1 cellular context compared by ENCODE assay signal in genomic region chr6:33248643-33248931, GRCh38.
TF ChIP-seq lines count a peak whose summit lies in the region.

No MANE protein-coding gene starts in this region.

TF ChIP-seq in K562, 482 proteins besides CTCF, POLR2A, EP300 and RAD21 (continued from another document and continues in another):
- TF ChIP-seq IRF1 (CRISPR knock-in tag; IDR thresholded peaks at IDR 0.05; ENCODE audit: borderline replicate concordance) (no peak), HDAC2 (IDR thresholded peaks at IDR 0.05) (no peak), MEF2D (tag; conservative IDR thresholded peaks at IDR 0.05; ENCODE audit: low read depth) (no peak), TCF7L2 (IDR thresholded peaks at IDR 0.05; ENCODE audit: low read depth, low read length) (no peak), UBTF (IDR thresholded peaks at IDR 0.05; ENCODE audit: borderline replicate concordance in 1 of 2, low read depth in 2 of 2, low read length in 2 of 2) (no peak), NCOR1 (IDR thresholded peaks at IDR 0.05) (no peak), ZNF274 (IDR thresholded peaks at IDR 0.05; ENCODE audit: borderline replicate concordance, low read depth, low read length) (no peak), MXD1 (CRISPR knock-in tag; IDR thresholded peaks at IDR 0.05; ENCODE audit: borderline replicate concordance, poor library complexity, severe bottlenecking) (no peak), E2F3 (CRISPR knock-in tag; IDR thresholded peaks at IDR 0.05) (no peak; the same call in 1 of the 2 replicates), KAT8 (IDR thresholded peaks at IDR 0.05; ENCODE audit: low read depth) (no peak), ZFP36 (IDR thresholded peaks at IDR 0.05; ENCODE audit: low read depth, low read length, partially characterized antibody) (no peak), ZNF431 (CRISPR knock-in tag; IDR thresholded peaks at IDR 0.05) (no peak), RBM39 (optimal IDR thresholded peaks at IDR 0.05; ENCODE audit: low read depth, low read length) (no peak), CEBPB (tag; IDR thresholded peaks at IDR 0.05) (no peak), RBM15 (IDR thresholded peaks at IDR 0.05; ENCODE audit: insufficient read depth, low read length) (no peak), ZNF232 (CRISPR knock-in tag; IDR thresholded peaks at IDR 0.05) (no peak), HIVEP1 (CRISPR knock-in tag; IDR thresholded peaks at IDR 0.05) (no peak), TAF9B (IDR thresholded peaks at IDR 0.05; ENCODE audit: partially characterized antibody) (no peak), ZNF785 (CRISPR knock-in tag; IDR thresholded peaks at IDR 0.05) (no peak), NFIX (CRISPR knock-in tag; IDR thresholded peaks at IDR 0.05; ENCODE audit: low read depth) (no peak), DNMT1 (IDR thresholded peaks at IDR 0.05) (no peak), ESRRA (IDR thresholded peaks at IDR 0.05; ENCODE audit: borderline replicate concordance, low read depth) (no peak), FOXJ2 (tag; IDR thresholded peaks at IDR 0.05) (no peak; the same call in 1 of the 2 replicates), MAX (CRISPR knock-in tag; IDR thresholded peaks at IDR 0.05) (peak; percentile 45; the same call in 1 of the 2 replicates), POU5F1 (IDR thresholded peaks at IDR 0.05; ENCODE audit: borderline replicate concordance, low read depth, low read length, partially characterized antibody) (no peak), NRF1 (conservative IDR thresholded peaks at IDR 0.05 in 1 of 2, IDR thresholded peaks at IDR 0.05 in 1 of 2) (no peak), TRIM24 (IDR thresholded peaks at IDR 0.05) (no peak), ZNF780A (CRISPR knock-in tag; IDR thresholded peaks at IDR 0.05) (no peak), ZFP30 (CRISPR knock-in tag; IDR thresholded peaks at IDR 0.05; ENCODE audit: borderline replicate concordance) (no peak), GTF2F1 (IDR thresholded peaks at IDR 0.05; ENCODE audit: low read depth, low read length) (no peak), RBM14 (IDR thresholded peaks at IDR 0.05; ENCODE audit: borderline replicate concordance, insufficient read depth, low read depth, low read length) (no peak), ETS2 (tag; IDR thresholded peaks at IDR 0.05; ENCODE audit: borderline replicate concordance, poor library complexity, severe bottlenecking) (no peak), ZNF592 (IDR thresholded peaks at IDR 0.05) (peak; percentile 57; the same call in 1 of the 2 replicates), ETV6 (IDR thresholded peaks at IDR 0.05; ENCODE audit: borderline replicate concordance in 1 of 2, low read depth in 2 of 2, low read length in 1 of 2) (no peak), ETV6 (CRISPR knock-in tag; IDR thresholded peaks at IDR 0.05; ENCODE audit: borderline replicate concordance) (no peak), CBFA2T2 (conservative IDR thresholded peaks at IDR 0.05) (no peak), ZNF436 (CRISPR knock-in tag; IDR thresholded peaks at IDR 0.05) (no peak), GTF2A2 (tag; IDR thresholded peaks at IDR 0.05) (no peak), ZNF174 (CRISPR knock-in tag; IDR thresholded peaks at IDR 0.05) (no peak), ZNF280A (IDR thresholded peaks at IDR 0.05; ENCODE audit: low read depth, partially characterized antibody) (no peak)
- TF ChIP-seq, protein P1, sequence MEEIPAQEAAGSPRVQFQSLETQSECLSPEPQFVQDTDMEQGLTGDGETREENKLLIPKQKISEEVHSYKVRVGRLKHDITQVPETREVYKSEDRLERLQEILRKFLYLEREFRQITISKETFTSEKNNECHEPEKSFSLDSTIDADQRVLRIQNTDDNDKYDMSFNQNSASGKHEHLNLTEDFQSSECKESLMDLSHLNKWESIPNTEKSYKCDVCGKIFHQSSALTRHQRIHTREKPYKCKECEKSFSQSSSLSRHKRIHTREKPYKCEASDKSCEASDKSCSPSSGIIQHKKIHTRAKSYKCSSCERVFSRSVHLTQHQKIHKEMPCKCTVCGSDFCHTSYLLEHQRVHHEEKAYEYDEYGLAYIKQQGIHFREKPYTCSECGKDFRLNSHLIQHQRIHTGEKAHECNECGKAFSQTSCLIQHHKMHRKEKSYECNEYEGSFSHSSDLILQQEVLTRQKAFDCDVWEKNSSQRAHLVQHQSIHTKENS (CRISPR knock-in tag; IDR thresholded peaks at IDR 0.05) = no peak
- TF ChIP-seq, protein P2, sequence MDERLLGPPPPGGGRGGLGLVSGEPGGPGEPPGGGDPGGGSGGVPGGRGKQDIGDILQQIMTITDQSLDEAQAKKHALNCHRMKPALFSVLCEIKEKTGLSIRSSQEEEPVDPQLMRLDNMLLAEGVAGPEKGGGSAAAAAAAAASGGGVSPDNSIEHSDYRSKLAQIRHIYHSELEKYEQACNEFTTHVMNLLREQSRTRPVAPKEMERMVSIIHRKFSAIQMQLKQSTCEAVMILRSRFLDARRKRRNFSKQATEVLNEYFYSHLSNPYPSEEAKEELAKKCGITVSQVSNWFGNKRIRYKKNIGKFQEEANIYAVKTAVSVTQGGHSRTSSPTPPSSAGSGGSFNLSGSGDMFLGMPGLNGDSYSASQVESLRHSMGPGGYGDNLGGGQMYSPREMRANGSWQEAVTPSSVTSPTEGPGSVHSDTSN (CRISPR knock-in tag; IDR thresholded peaks at IDR 0.05; ENCODE audit: low read depth) = no peak
- TF ChIP-seq, protein P2 (tag; conservative IDR thresholded peaks at IDR 0.05; ENCODE audit: low read depth) = no peak
- TF ChIP-seq, protein P3, sequence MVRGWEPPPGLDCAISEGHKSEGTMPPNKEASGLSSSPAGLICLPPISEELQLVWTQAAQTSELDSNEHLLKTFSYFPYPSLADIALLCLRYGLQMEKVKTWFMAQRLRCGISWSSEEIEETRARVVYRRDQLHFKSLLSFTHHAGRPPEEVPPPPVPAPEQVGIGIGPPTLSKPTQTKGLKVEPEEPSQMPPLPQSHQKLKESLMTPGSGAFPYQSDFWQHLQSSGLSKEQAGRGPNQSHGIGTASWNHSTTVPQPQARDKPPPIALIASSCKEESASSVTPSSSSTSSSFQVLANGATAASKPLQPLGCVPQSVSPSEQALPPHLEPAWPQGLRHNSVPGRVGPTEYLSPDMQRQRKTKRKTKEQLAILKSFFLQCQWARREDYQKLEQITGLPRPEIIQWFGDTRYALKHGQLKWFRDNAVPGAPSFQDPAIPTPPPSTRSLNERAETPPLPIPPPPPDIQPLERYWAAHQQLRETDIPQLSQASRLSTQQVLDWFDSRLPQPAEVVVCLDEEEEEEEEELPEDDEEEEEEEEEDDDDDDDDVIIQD (CRISPR knock-in tag; IDR thresholded peaks at IDR 0.05) = no peak
- TF ChIP-seq, protein P4, sequence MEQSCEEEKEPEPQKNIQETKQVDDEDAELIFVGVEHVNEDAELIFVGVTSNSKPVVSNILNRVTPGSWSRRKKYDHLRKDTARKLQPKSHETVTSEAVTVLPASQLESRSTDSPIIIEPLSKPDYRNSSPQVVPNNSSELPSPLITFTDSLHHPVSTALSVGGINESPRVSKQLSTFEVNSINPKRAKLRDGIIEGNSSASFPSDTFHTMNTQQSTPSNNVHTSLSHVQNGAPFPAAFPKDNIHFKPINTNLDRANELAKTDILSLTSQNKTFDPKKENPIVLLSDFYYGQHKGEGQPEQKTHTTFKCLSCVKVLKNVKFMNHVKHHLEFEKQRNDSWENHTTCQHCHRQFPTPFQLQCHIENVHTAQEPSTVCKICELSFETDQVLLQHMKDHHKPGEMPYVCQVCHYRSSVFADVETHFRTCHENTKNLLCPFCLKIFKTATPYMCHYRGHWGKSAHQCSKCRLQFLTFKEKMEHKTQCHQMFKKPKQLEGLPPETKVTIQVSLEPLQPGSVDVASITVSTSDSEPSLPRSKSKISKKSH (CRISPR knock-in tag; IDR thresholded peaks at IDR 0.05) = no peak
- TF ChIP-seq, protein P5, sequence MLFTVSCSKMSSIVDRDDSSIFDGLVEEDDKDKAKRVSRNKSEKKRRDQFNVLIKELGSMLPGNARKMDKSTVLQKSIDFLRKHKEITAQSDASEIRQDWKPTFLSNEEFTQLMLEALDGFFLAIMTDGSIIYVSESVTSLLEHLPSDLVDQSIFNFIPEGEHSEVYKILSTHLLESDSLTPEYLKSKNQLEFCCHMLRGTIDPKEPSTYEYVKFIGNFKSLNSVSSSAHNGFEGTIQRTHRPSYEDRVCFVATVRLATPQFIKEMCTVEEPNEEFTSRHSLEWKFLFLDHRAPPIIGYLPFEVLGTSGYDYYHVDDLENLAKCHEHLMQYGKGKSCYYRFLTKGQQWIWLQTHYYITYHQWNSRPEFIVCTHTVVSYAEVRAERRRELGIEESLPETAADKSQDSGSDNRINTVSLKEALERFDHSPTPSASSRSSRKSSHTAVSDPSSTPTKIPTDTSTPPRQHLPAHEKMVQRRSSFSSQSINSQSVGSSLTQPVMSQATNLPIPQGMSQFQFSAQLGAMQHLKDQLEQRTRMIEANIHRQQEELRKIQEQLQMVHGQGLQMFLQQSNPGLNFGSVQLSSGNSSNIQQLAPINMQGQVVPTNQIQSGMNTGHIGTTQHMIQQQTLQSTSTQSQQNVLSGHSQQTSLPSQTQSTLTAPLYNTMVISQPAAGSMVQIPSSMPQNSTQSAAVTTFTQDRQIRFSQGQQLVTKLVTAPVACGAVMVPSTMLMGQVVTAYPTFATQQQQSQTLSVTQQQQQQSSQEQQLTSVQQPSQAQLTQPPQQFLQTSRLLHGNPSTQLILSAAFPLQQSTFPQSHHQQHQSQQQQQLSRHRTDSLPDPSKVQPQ (CRISPR knock-in tag; IDR thresholded peaks at IDR 0.05; ENCODE audit: borderline replicate concordance) = no peak
